In genomic region chr2:157922341-157922740, GRCh38 we compare ENCODE assay signal across 20 cellular contexts. TPM values are rescaled to one million over a fixed set of nuclear protein-coding genes. Genes with fewer than 3 reads are reported as not detected.
DNase-seq lines count a peak whose midpoint lies in the region; ATAC-seq and TF ChIP-seq lines count a peak whose summit lies in the region.
"Had no signal": no experiment of that assay in that cellular context is flagged by ENCODE, and none has a peak within 500 bp of the region (broad histone marks: within the 10 kb centered on the region; RNA-seq: fewer than 3 reads in every experiment).

No MANE protein-coding gene starts in this region.

- H3K36me3 ChIP-seq in mesendoderm (ENCODE audit: control insufficient read depth, insufficient read depth, low read length) (no peaks in the 10 kb centered on the region), spleen (no peaks in the 10 kb centered on the region)
- H3K36me3 ChIP-seq: BE2C; BLaER1 treated with 17β-estradiol and CSF1 and Interleukin-3, amounts not matched to agents 10 nM and 100 nM had no signal

- H3K79me2 ChIP-seq in mesendoderm (ENCODE audit: control insufficient read depth, insufficient read depth, low read length), result no peaks in the 10 kb centered on the region

- H2AK5ac ChIP-seq in mesendoderm (ENCODE audit: low read length), result no peak overlapping the region

- intact Hi-C loops in spleen (cut with DNase I; ENCODE audit: low total_unique reads), result no loop called here

- H3K4ac ChIP-seq in mesendoderm (ENCODE audit: low read depth, low read length), result no peak overlapping the region

- H2BK15ac ChIP-seq in mesendoderm (replicated peaks; ENCODE audit: low read depth), result peak overlapping the region; percentile 85

- H3K56ac ChIP-seq in mesendoderm (ENCODE audit: low read length), result no peak overlapping the region

- H3K4me3 ChIP-seq in mesendoderm (ENCODE audit: low read length) (no peak overlapping the region), spleen (no peak overlapping the region)
- H3K4me3 ChIP-seq: BLaER1 treated with 17β-estradiol and CSF1 and Interleukin-3, amounts not matched to agents 10 nM and 100 nM; GM23248 had no signal

- TF ChIP-seq POLR2A in spleen (IDR thresholded peaks at IDR 0.05), result no peak

- no peak overlapping the region for H4K8ac ChIP-seq in mesendoderm (ENCODE audit: low read depth, low read length)

- no peak overlapping the region for H2BK5ac ChIP-seq in mesendoderm (ENCODE audit: low read length)

- no peak overlapping the region for H3K23ac ChIP-seq in mesendoderm (ENCODE audit: low read length)

- H3K9ac ChIP-seq in mesendoderm (ENCODE audit: low read length), result no peak overlapping the region
- H3K9ac ChIP-seq: BLaER1 treated with 17β-estradiol and CSF1 and Interleukin-3, amounts not matched to agents 10 nM and 100 nM; GM23248 had no signal

- peak; percentile 13 for DNase-seq in NCI-H82 (lab: John Stamatoyannopoulos, UW)
- no peak for DNase-seq in NCI-H82 treated with DMSO at 0.1 percent for 48 hours (lab: John Stamatoyannopoulos, UW; ENCODE audit: unreplicated experiment)
- DNase-seq in Ammon's horn (ENCODE audit: low spot score), result peak; percentile 29
- DNase-seq in cerebellar cortex (ENCODE audit: low spot score), result peak; percentile 75
- DNase-seq in mesendoderm, result no peak
- DNase-seq in stimulated activated CD4-positive, alpha-beta T cell treated with anti-CD3 and anti-CD28 coated beads, Interleukin-1b, Interleukin-23, amount 100 ng/mL, for 48 hours, result no peak
- DNase-seq in spleen, result no peak
- DNase-seq: BE2C; CD4-positive, alpha-beta T cell; CD8-positive, alpha-beta memory T cell; DMS 273 treated with DMSO at 0.1 percent for 48 hours; DMS79; EL; GF-D8; H7; HCEC 1CT had no signal

- H3K9me3 ChIP-seq in spleen, result peaks cover 0 to 5% (median 0%) of the 10 kb centered on the region in 8 donors
- H3K9me3 ChIP-seq: BE2C; BLaER1 treated with 17β-estradiol and CSF1 and Interleukin-3, amounts not matched to agents 10 nM and 100 nM had no signal

- no peak overlapping the region for H4K5ac ChIP-seq in mesendoderm (ENCODE audit: low read length)

- ATAC-seq in GM18511 (IDR thresholded peaks at IDR 0.05; ENCODE audit: unreplicated experiment), result no peak

- H3K4me2 ChIP-seq in mesendoderm (ENCODE audit: low read length), result no peak overlapping the region
- H3K4me2 ChIP-seq: BLaER1 treated with 17β-estradiol and CSF1 and Interleukin-3, amounts not matched to agents 10 nM and 100 nM had no signal

- no peak for TF ChIP-seq CTCF in spleen (IDR thresholded peaks at IDR 0.05 in 8 of 11, conservative IDR thresholded peaks at IDR 0.05 in 3 of 11)

- H3K18ac ChIP-seq in mesendoderm (ENCODE audit: low read length), result peak overlapping the region; percentile 60

- no peaks in the 10 kb centered on the region for H3K79me1 ChIP-seq in mesendoderm (ENCODE audit: low read length)

- H3K27me3 ChIP-seq in mesendoderm (ENCODE audit: insufficient read depth, low read length, poor library complexity), result no peaks in the 10 kb centered on the region
- H3K27me3 ChIP-seq in spleen (replicated peaks in 1 of 7), result no peaks in the 10 kb centered on the region
- H3K27me3 ChIP-seq: BE2C; BLaER1 treated with 17β-estradiol and CSF1 and Interleukin-3, amounts not matched to agents 10 nM and 100 nM had no signal

- H2BK120ac ChIP-seq in mesendoderm (ENCODE audit: low read depth, low read length), result no peak overlapping the region

- H3K4me1 ChIP-seq in mesendoderm (ENCODE audit: control insufficient read depth, low read depth, low read length), result peaks cover 4% of the 10 kb centered on the region
- H3K4me1 ChIP-seq in spleen, result no peaks in the 10 kb centered on the region
- H3K4me1 ChIP-seq: BE2C; BLaER1 treated with 17β-estradiol and CSF1 and Interleukin-3, amounts not matched to agents 10 nM and 100 nM had no signal

- WGBS in mesendoderm (ENCODE audit: extremely low coverage, insufficient coverage, low lambda C conversion rate), result no CpG with 5 or more reads among the region's 5 CpGs
- WGBS in spleen, 5 donors, result 85 to 93% (median 88%) methylated on average over 5 of the region's 5 CpGs

- H3K27ac ChIP-seq in mesendoderm (ENCODE audit: low read depth, low read length) (no peak overlapping the region), spleen (no peak overlapping the region)
- H3K27ac ChIP-seq: 22Rv1; BLaER1 treated with 17β-estradiol and CSF1 and Interleukin-3, amounts not matched to agents 10 nM and 100 nM; GM23248 had no signal

RNA-seq across cellular contexts. Expression of gene ACVR1, which starts 46.2 kb away (rescaled TPM):
- 8.4 TPM for polyA plus RNA-seq in mesendoderm (2013, experiment 1 of 2)
- polyA plus RNA-seq in mesendoderm (2013, experiment 2 of 2), result 8.1 TPM
- 10 to 100 TPM; 11.7 to 23.8 (median 14.1) TPM for total RNA-seq in spleen
- polyA plus RNA-seq in spleen, result 1 to 10 TPM; 2.1 to 3.5 (median 2.6) TPM

Comparison
In these comparisons a context has a peak if more than half of its experiments do, and no peak if none do; other contexts are left out.
1. DNase-seq: peak in NCI-H82 (single experiment), Ammon's horn (single experiment) and cerebellar cortex (single experiment); none in NCI-H82 treated with DMSO at 0.1 percent for 48 hours (single experiment), mesendoderm (single experiment), stimulated activated CD4-positive, alpha-beta T cell treated with anti-CD3 and anti-CD28 coated beads, Interleukin-1b, Interleukin-23, amount 100 ng/mL, for 48 hours (single experiment) and spleen (single experiment).